25 cellular contexts compared by ENCODE assay signal in the genomic region with DNA sequence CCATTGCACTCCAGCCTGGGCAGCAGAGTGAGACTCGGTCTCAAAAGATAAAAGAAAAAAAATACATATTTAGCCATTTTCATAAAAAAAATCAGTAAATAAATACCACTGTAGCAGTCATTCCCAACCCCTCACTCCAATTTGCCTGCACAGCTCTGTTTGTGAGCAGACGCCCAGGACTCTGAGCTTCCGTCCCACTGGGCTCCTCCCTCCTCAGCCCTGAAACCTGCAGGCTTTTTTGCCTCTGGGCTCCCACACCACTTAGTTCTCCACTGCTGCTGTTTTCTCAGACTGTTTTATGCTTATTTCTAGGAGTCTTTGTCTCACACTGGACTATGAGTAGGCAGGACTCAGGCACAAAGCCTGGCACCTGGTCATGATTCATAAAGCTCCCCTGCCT. TPM values are rescaled to one million over a fixed set of nuclear protein-coding genes. Genes with fewer than 3 reads are reported as not detected.
"Had no signal": no experiment of that assay in that cellular context is flagged by ENCODE, and none has a peak within 500 bp of the region (broad histone marks: within the 10 kb centered on the region; RNA-seq: fewer than 3 reads in every experiment).

No MANE protein-coding gene starts in this region.

- H3K27me3 ChIP-seq: MG63, SJSA1 had no signal

- H3K4me3 ChIP-seq: MG63, SJSA1, SK-N-MC had no signal

- H3K9me3 ChIP-seq: MG63, SJSA1 had no signal

- FAIRE-seq: RCC 7860 had no signal

- H3K4me1 ChIP-seq: SJSA1 had no signal

- H3K36me3 ChIP-seq: MG63, SJSA1 had no signal

- DNase-seq: IMR-90, Karpas-422, KG1, MG63, NCI-H1092, NCI-H1105 treated with DMSO at 0.1 percent for 48 hours, NCI-H1417 treated with DMSO at 0.1 percent for 48 hours, NCI-H146, NCI-H1694 treated with DMSO at 0.1 percent for 48 hours, NCI-H1930, NCI-H2081, NCI-H2107, NCI-H226, NCI-H446, NCI-H510A, NCI-H524 treated with DMSO at 0.1 percent for 48 hours, NCI-H69, NCI-H774, Right ventricle myocardium superior, RPMI8226, SIG-M5 had no signal

- H3K27ac ChIP-seq: HL-60, SJSA1, SK-N-MC had no signal

RNA-seq across cellular contexts. Expression of a gene that starts 6.0 kb away (rescaled TPM):
- total RNA-seq: IMR-90, SJSA1 had no signal
- polyA plus RNA-seq: IMR-90 had no signal

RNA-seq across cellular contexts. Expression of a gene that starts 47.0 kb away (rescaled TPM):
- total RNA-seq: IMR-90, SJSA1 had no signal
- polyA plus RNA-seq: IMR-90 had no signal
